Comparison of ENCODE assay signal across 9 cellular contexts in genomic region chr18:31042391-31043181, GRCh38. TPM values are rescaled to one million over a fixed set of nuclear protein-coding genes. Genes with fewer than 3 reads are reported as not detected.
DNase-seq lines count a peak whose midpoint lies in the region; ATAC-seq and TF ChIP-seq lines count a peak whose summit lies in the region.
"Had no signal": no experiment of that assay in that cellular context is flagged by ENCODE, and none has a peak within 500 bp of the region (broad histone marks: within the 10 kb centered on the region; RNA-seq: fewer than 3 reads in every experiment).

DSC3 (minus strand) TSS chr18:31042742; CDS start chr18:31042660, 82 bp downstream.

- POLR2A ChIA-PET in activated CD4-positive, alpha-beta T cell treated with anti-CD3 and anti-CD28 coated beads for 36 hours (lab: Charles Lee): no interaction called here

- in situ Hi-C loops in brain microvascular endothelial cell (cut with HindIII; ENCODE audit: low pct_ligation_motif_present, low sequenced_read_pairs): no loop called here

- intact Hi-C loops in activated CD4-positive, alpha-beta T cell treated with anti-CD3 and anti-CD28 coated beads for 36 hours (cut with DNase I, micrococcal nuclease): no loop called here
- intact Hi-C loops in left lung (cut with DNase I) (no loop called here), thyroid gland (cut with DNase I) (no loop called here)

- H3K27me3 Mint-ChIP-seq in activated CD4-positive, alpha-beta T cell treated with anti-CD3 and anti-CD28 coated beads for 36 hours: peaks cover 54% of the 10 kb centered on the region

- TF ChIP-seq CTCF in brain microvascular endothelial cell (IDR thresholded peaks at IDR 0.05; ENCODE audit: low read depth, low read length, missing control alignments) (no peak), left lung (IDR thresholded peaks at IDR 0.05) (no peak), thyroid gland (IDR thresholded peaks at IDR 0.05) (no peak)

- H3K27ac ChIP-seq in brain microvascular endothelial cell (peak within 1 kb of the TSS; percentile 63), left lung (no peak within 1 kb of the TSS), thyroid gland (no peak within 1 kb of the TSS)

- H3K4me3 ChIP-seq in brain microvascular endothelial cell (ENCODE audit: low read depth, low read length): peak within 1 kb of the TSS; percentile 63
- peak within 1 kb of the TSS in 1 of 2 donors; percentile 18 for H3K4me3 ChIP-seq in left lung
- H3K4me3 ChIP-seq in thyroid gland (replicated peaks in 1 of 3): peak within 1 kb of the TSS in 2 of 3 donors; percentile 18 to 20

- no peak within 1 kb of the TSS for H3K27ac Mint-ChIP-seq in activated CD4-positive, alpha-beta T cell treated with anti-CD3 and anti-CD28 coated beads for 36 hours
- H3K27ac Mint-ChIP-seq: activated T-helper 1 cell treated with anti-CD3 and anti-CD28 coated beads, Interleukin-12 subunit alpha, Interleukin-12 subunit beta, Interleukin-2, Interleukin-4 antibody, amounts not matched to agents 30 ng/mL and 10 ng/mL and 1 ng/mL, durations not matched to agents 14 hours and 24 hours and 36 hours had no signal

- H3K27me3 ChIP-seq in brain microvascular endothelial cell (replicated peaks) (peaks cover 24% of the 10 kb centered on the region), left lung (peaks cover 60 to 74% of the 10 kb centered on the region in 2 donors), thyroid gland (peaks cover 25% of the 10 kb centered on the region)

- H3K9me3 Mint-ChIP-seq in activated CD4-positive, alpha-beta T cell treated with anti-CD3 and anti-CD28 coated beads for 36 hours (ENCODE audit: low read depth): peaks cover 3% of the 10 kb centered on the region
- H3K9me3 Mint-ChIP-seq: activated T-helper 1 cell treated with anti-CD3 and anti-CD28 coated beads, Interleukin-12 subunit alpha, Interleukin-12 subunit beta, Interleukin-2, Interleukin-4 antibody, amounts not matched to agents 30 ng/mL and 10 ng/mL and 1 ng/mL, durations not matched to agents 14 hours and 24 hours and 36 hours had no signal

- peaks cover 3% of the 10 kb centered on the region for H3K36me3 Mint-ChIP-seq in activated CD4-positive, alpha-beta T cell treated with anti-CD3 and anti-CD28 coated beads for 36 hours (ENCODE audit: low read depth)

- H3K4me1 Mint-ChIP-seq in activated CD4-positive, alpha-beta T cell treated with anti-CD3 and anti-CD28 coated beads for 36 hours: peaks cover 7% of the 10 kb centered on the region

- no peak for ATAC-seq in activated CD4-positive, alpha-beta T cell treated with anti-CD3 and anti-CD28 coated beads for 36 hours
- ATAC-seq in left lung: peak; percentile 71

- H3K9me3 ChIP-seq in left lung (no peaks in the 10 kb centered on the region), thyroid gland (no peaks in the 10 kb centered on the region)

- H3K4me1 ChIP-seq in left lung (peaks cover 6 to 7% of the 10 kb centered on the region in 2 donors), thyroid gland (peaks cover 15 to 23% of the 10 kb centered on the region in 2 donors)

- H3K36me3 ChIP-seq in brain microvascular endothelial cell (replicated peaks) (no peaks in the 10 kb centered on the region), left lung (no peaks in the 10 kb centered on the region), thyroid gland (no peaks in the 10 kb centered on the region)

- H3K4me3 Mint-ChIP-seq in activated CD4-positive, alpha-beta T cell treated with anti-CD3 and anti-CD28 coated beads for 36 hours: peak within 1 kb of the TSS; percentile 49
- H3K4me3 Mint-ChIP-seq: activated T-helper 1 cell treated with anti-CD3 and anti-CD28 coated beads, Interleukin-12 subunit alpha, Interleukin-12 subunit beta, Interleukin-2, Interleukin-4 antibody, amounts not matched to agents 30 ng/mL and 10 ng/mL and 1 ng/mL, durations not matched to agents 14 hours and 24 hours and 36 hours had no signal

- DNase-seq in activated CD4-positive, alpha-beta T cell treated with anti-CD3 and anti-CD28 coated beads for 36 hours: peak; percentile 11
- no peak for DNase-seq in activated CD4-positive, alpha-beta T cell treated with anti-CD3 and anti-CD28 coated beads, Interleukin-2, amount 50 U/mL, for 4 hours
- no peak for DNase-seq in brain microvascular endothelial cell
- DNase-seq in left lung: peak; percentile 33 to 82
- DNase-seq in thyroid gland: peak; percentile 12 to 21
- no peak for DNase-seq in NCI-H1930 (lab: John Stamatoyannopoulos, UW)
- DNase-seq in EL: no peak
- DNase-seq in hippocampal formation (lab: John Stamatoyannopoulos, UW): no peak

- no peak for TF ChIP-seq POLR2A in thyroid gland (IDR thresholded peaks at IDR 0.05)

- CTCF ChIA-PET in activated CD4-positive, alpha-beta T cell treated with anti-CD3 and anti-CD28 coated beads for 36 hours (lab: Charles Lee): no interaction called here

- WGBS in thyroid gland, 2 donors: 2 to 14% methylated on average over 16 to 63 of the region's 74 CpGs

RNA-seq across cellular contexts. Expression of gene DSC3, which starts in this region (rescaled TPM):
- under 1 TPM in 1 of 2 experiments, not detected in 1; 0.02 TPM for total RNA-seq in activated CD4-positive, alpha-beta T cell treated with anti-CD3 and anti-CD28 coated beads for 36 hours
- total RNA-seq in left lung (under 1 TPM in 1 of 2 donors, not detected in 1; 0.97 TPM), thyroid gland (1 to 10 TPM in 1 of 4 donors, under 1 TPM in 2, not detected in 1; 0.15 to 1.5 (median 0.33) TPM)
- total RNA-seq: activated T-helper 1 cell treated with anti-CD3 and anti-CD28 coated beads, Interleukin-12 subunit alpha, Interleukin-12 subunit beta, Interleukin-2, Interleukin-4 antibody, amounts not matched to agents 30 ng/mL and 10 ng/mL and 1 ng/mL, durations not matched to agents 14 hours and 24 hours and 36 hours had no signal

Comparison
In these comparisons a context has a peak if more than half of its experiments do, and no peak if none do; other contexts are left out.
1. Peak in DNase-seq in activated CD4-positive, alpha-beta T cell treated with anti-CD3 and anti-CD28 coated beads for 36 hours; RNA of the gene not detected or under 1 TPM.
2. Peak in DNase-seq and ATAC-seq in left lung; RNA of the gene not detected or under 1 TPM.
3. DNase-seq: peak in thyroid gland (2 of 2); none in activated CD4-positive, alpha-beta T cell treated with anti-CD3 and anti-CD28 coated beads, Interleukin-2, amount 50 U/mL, for 4 hours (0 of 2), brain microvascular endothelial cell (single experiment), NCI-H1930 (0 of 2), EL (single experiment) and hippocampal formation (0 of 2).